In the genomic region with DNA sequence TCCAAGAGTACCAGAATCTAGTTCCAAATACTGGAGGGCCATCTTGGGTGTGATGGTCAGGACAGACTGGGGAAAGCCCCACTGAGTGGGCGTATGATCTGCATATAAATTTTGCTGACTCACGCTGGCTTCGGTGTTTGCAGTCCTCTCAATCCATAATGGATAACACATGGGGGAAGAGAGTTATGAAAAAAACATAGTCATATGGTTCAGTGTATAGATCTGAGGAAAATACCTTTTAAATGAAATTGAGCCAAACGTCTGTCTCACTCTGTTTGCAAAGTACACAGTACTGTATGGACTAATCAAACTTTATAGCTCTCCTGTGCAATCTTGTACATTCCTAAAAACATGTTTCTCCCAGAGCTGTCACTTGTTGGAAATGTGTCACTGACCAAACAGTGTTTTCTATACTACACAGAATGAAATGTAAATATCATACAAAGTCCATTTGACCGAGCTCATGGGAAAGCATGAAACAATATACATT, we compare ENCODE assay signal across 10 cellular contexts.
DNase-seq lines count a peak whose midpoint lies in the region; ATAC-seq, FAIRE-seq and TF ChIP-seq lines count a peak whose summit lies in the region.
"Had no signal": no experiment of that assay in that cellular context is flagged by ENCODE, and none has a peak within 500 bp of the region (broad histone marks: within the 10 kb centered on the region; RNA-seq: fewer than 3 reads in every experiment).

No MANE protein-coding gene starts in this region.

- H3K27me3 ChIP-seq in GM12878 (replicated peaks in 1 of 2; ENCODE audit: control insufficient read depth in 2 of 2, insufficient read depth in 2 of 2, low read length in 1 of 2), result no peaks in the 10 kb centered on the region
- no peaks in the 10 kb centered on the region for H3K27me3 ChIP-seq in transverse colon
- H3K27me3 ChIP-seq: gastroesophageal sphincter, uterus had no signal

- peaks cover 4% of the 10 kb centered on the region for H3K4me1 Mint-ChIP-seq in activated T-helper 2 cell treated with anti-CD3 and anti-CD28 coated beads, Interferon-gamma antibody, Interleukin-2, Interleukin-4, amounts not matched to agents 10 μg/mL and 5 μg/mL and 100 μg/mL, durations not matched to agents 14 hours and 24 hours and 36 hours (ENCODE audit: low read depth)

- H3K27ac ChIP-seq in GM12878 (ENCODE audit: control insufficient read depth, insufficient read depth), result no peak overlapping the region
- no peak overlapping the region for H3K27ac ChIP-seq in transverse colon
- H3K27ac ChIP-seq: uterus had no signal

- H3K4me3 Mint-ChIP-seq in activated T-helper 2 cell treated with anti-CD3 and anti-CD28 coated beads, Interferon-gamma antibody, Interleukin-2, Interleukin-4, amounts not matched to agents 10 μg/mL and 5 μg/mL and 100 μg/mL, durations not matched to agents 14 hours and 24 hours and 36 hours (ENCODE audit: low read depth), result no peak overlapping the region

- no peaks in the 10 kb centered on the region for H3K79me2 ChIP-seq in GM12878 (ENCODE audit: control insufficient read depth, insufficient read depth, low read length)

- no peak for TF ChIP-seq RAD21 in GM12878 (IDR thresholded peaks at IDR 0.05; ENCODE audit: insufficient read depth, low read depth, low read length)

- POLR2A ChIA-PET in GM12878 (lab: Charles Lee), result no interaction called here

- H3K9me3 ChIP-seq in GM12878 (replicated peaks; ENCODE audit: control insufficient read depth, insufficient read depth, low read length) (no peaks in the 10 kb centered on the region; the same call in 2 of the 3 replicates), mucosa of descending colon (no peaks in the 10 kb centered on the region), transverse colon (no peaks in the 10 kb centered on the region)
- H3K9me3 ChIP-seq: gastroesophageal sphincter, uterus had no signal

- H3K36me3 ChIP-seq in GM12878 (ENCODE audit: control insufficient read depth in 2 of 2, insufficient read depth in 2 of 2, low read length in 1 of 2), result no peaks in the 10 kb centered on the region
- no peaks in the 10 kb centered on the region for H3K36me3 ChIP-seq in mucosa of descending colon (ENCODE audit: low read depth)
- no peaks in the 10 kb centered on the region for H3K36me3 ChIP-seq in transverse colon
- H3K36me3 ChIP-seq: gastroesophageal sphincter, uterus had no signal

- no peak overlapping the region for H2AFZ ChIP-seq in GM12878 (ENCODE audit: control insufficient read depth, low read depth, low read length)

- no peak overlapping the region for H3K4me2 ChIP-seq in GM12878 (ENCODE audit: control insufficient read depth, insufficient read depth)

- no peak for TF ChIP-seq POLR2A in GM12878 (IDR thresholded peaks at IDR 0.05; ENCODE audit: low read depth, low read length)
- TF ChIP-seq POLR2A in transverse colon (IDR thresholded peaks at IDR 0.05), result no peak

- H3K27ac Mint-ChIP-seq in activated T-helper 2 cell treated with anti-CD3 and anti-CD28 coated beads, Interferon-gamma antibody, Interleukin-2, Interleukin-4, amounts not matched to agents 10 μg/mL and 5 μg/mL and 100 μg/mL, durations not matched to agents 14 hours and 24 hours and 36 hours, result no peak overlapping the region

- peak; percentile 57 for ATAC-seq in GM12878
- peak; percentile 90 for ATAC-seq in mucosa of descending colon
- ATAC-seq in HG02759 (IDR thresholded peaks at IDR 0.05; ENCODE audit: unreplicated experiment), result no peak

- H4K20me1 ChIP-seq in GM12878 (ENCODE audit: control insufficient read depth, insufficient read depth), result no peaks in the 10 kb centered on the region

- SMC1A ChIA-PET in GM12878 (lab: Charles Lee; ENCODE audit: uncharacterized antibody, unreplicated experiment), result no interaction called here

- DNase-seq in DMS53 treated with DMSO at 0.1 percent for 48 hours (lab: John Stamatoyannopoulos, UW; ENCODE audit: unreplicated experiment) (peak; percentile 56), LNCaP clone FGC (ENCODE audit: low read depth) (peak; percentile 92), GM12878 (ENCODE audit: low read depth, low spot score) (no peak), mucosa of descending colon (peak in 1 of 3 donors; percentile 28), transverse colon (no peak)
- DNase-seq in activated T-helper 2 cell treated with anti-CD3 and anti-CD28 coated beads, Interferon-gamma antibody, Interleukin-2, Interleukin-4, amounts not matched to agents 10 μg/mL and 5 μg/mL and 100 μg/mL, durations not matched to agents 14 hours and 24 hours and 36 hours (ENCODE audit: low spot score), result no peak
- DNase-seq: activated CD8-positive, alpha-beta memory T cell treated with anti-CD3 and anti-CD28 coated beads for 24 hours; uterus had no signal

- H3K9me3 Mint-ChIP-seq in activated T-helper 2 cell treated with anti-CD3 and anti-CD28 coated beads, Interferon-gamma antibody, Interleukin-2, Interleukin-4, amounts not matched to agents 10 μg/mL and 5 μg/mL and 100 μg/mL, durations not matched to agents 14 hours and 24 hours and 36 hours, result no peaks in the 10 kb centered on the region

- no peak for FAIRE-seq in GM12878 (lab: Jason Lieb, UNC)

- no peak overlapping the region for H3K9ac ChIP-seq in GM12878 (ENCODE audit: control insufficient read depth, insufficient read depth, low read length)

- intact Hi-C loops in GM12878 (cut with micrococcal nuclease; ENCODE audit: unreplicated experiment), result no loop called here
- intact Hi-C loops in mucosa of descending colon (cut with DNase I, micrococcal nuclease), result no loop called here
- intact Hi-C loops in transverse colon (cut with DNase I; ENCODE audit: low total_unique reads), result no loop called here
- intact Hi-C loops in activated T-helper 2 cell treated with anti-CD3 and anti-CD28 coated beads, Interferon-gamma antibody, Interleukin-2, Interleukin-4, amounts not matched to agents 10 μg/mL and 5 μg/mL and 100 μg/mL, durations not matched to agents 14 hours and 24 hours and 36 hours (cut with micrococcal nuclease), result no loop called here

- CTCF ChIA-PET in GM12878 (lab: Yijun Ruan, JAX), result no interaction called here

- H3K4me3 ChIP-seq in LNCaP clone FGC (ENCODE audit: low read depth, low read length), result no peak overlapping the region
- no peak overlapping the region for H3K4me3 ChIP-seq in GM12878
- no peak overlapping the region for H3K4me3 ChIP-seq in mucosa of descending colon
- H3K4me3 ChIP-seq in transverse colon, result no peak overlapping the region
- H3K4me3 ChIP-seq: gastroesophageal sphincter, uterus had no signal

- peaks cover 16% of the 10 kb centered on the region for H3K27me3 Mint-ChIP-seq in activated T-helper 2 cell treated with anti-CD3 and anti-CD28 coated beads, Interferon-gamma antibody, Interleukin-2, Interleukin-4, amounts not matched to agents 10 μg/mL and 5 μg/mL and 100 μg/mL, durations not matched to agents 14 hours and 24 hours and 36 hours (ENCODE audit: low read depth)

- in situ Hi-C loops in GM12878 (cut with MboI) (no loop called here), transverse colon (cut with MboI; ENCODE audit: low pct_ligation_motif_present in 1 of 4, low pct_unique_long_range_greater_than_20kb in 1 of 4, low sequenced_read_pairs in 3 of 4) (no loop called here)

- BruUV-seq in GM12878 (replicated peaks; lab: Mats Ljungman, UMichigan), result no TSS peak

- TF ChIP-seq EP300 in GM12878 (IDR thresholded peaks at IDR 0.05; ENCODE audit: borderline replicate concordance in 1 of 2, control insufficient read depth in 1 of 2, low read depth in 2 of 2, low read length in 2 of 2), result no peak
- no peak for TF ChIP-seq EP300 in transverse colon (IDR thresholded peaks at IDR 0.05; ENCODE audit: low read depth)

- H3K4me1 ChIP-seq in GM12878 (ENCODE audit: control insufficient read depth, insufficient read depth, low read length) (peaks cover 5% of the 10 kb centered on the region; the same call in 1 of the 2 replicates), mucosa of descending colon (ENCODE audit: low read depth) (peaks cover 15% of the 10 kb centered on the region), transverse colon (peaks cover 9 to 46% (median 26%) of the 10 kb centered on the region in 4 donors)

- H3K36me3 Mint-ChIP-seq in activated T-helper 2 cell treated with anti-CD3 and anti-CD28 coated beads, Interferon-gamma antibody, Interleukin-2, Interleukin-4, amounts not matched to agents 10 μg/mL and 5 μg/mL and 100 μg/mL, durations not matched to agents 14 hours and 24 hours and 36 hours (ENCODE audit: low read depth), result no peaks in the 10 kb centered on the region

- WGBS in GM12878 (ENCODE audit: insufficient coverage, insufficient replicate concordance, low lambda C conversion rate, missing lambda C conversion rate), result 8% methylated on average over 5 of the region's 5 CpGs
- WGBS in transverse colon (ENCODE audit: low coverage in 1 of 2), 2 donors, result 41 to 44% methylated on average over 5 of the region's 5 CpGs

- RAD21 ChIA-PET in GM12878 (lab: Charles Lee; ENCODE audit: unreplicated experiment), result no interaction called here

- no peak for TF ChIP-seq CTCF in LNCaP clone FGC (IDR thresholded peaks at IDR 0.05; ENCODE audit: control insufficient read depth, extremely low read depth, insufficient read depth)
- TF ChIP-seq CTCF in GM12878 (IDR thresholded peaks at IDR 0.05 in 2 of 3, conservative IDR thresholded peaks at IDR 0.05 in 1 of 3; ENCODE audit: control insufficient read depth in 2 of 3, extremely low read depth in 1 of 3, insufficient read depth in 1 of 3, low read depth in 3 of 3, low read length in 3 of 3), result no peak
- no peak for TF ChIP-seq CTCF in mucosa of descending colon (IDR thresholded peaks at IDR 0.05)
- TF ChIP-seq CTCF in transverse colon (IDR thresholded peaks at IDR 0.05), result no peak

TF ChIP-seq in GM12878, 131 proteins besides CTCF, POLR2A, EP300 and RAD21 (continues in another document):
- TF ChIP-seq PAX5 (IDR thresholded peaks at IDR 0.05; ENCODE audit: borderline replicate concordance, low read depth, low read length), result no peak
- TF ChIP-seq RUNX3 (IDR thresholded peaks at IDR 0.05; ENCODE audit: low read length), result no peak
- no peak for TF ChIP-seq BMI1 (IDR thresholded peaks at IDR 0.05; ENCODE audit: borderline replicate concordance)
- TF ChIP-seq SRF (IDR thresholded peaks at IDR 0.05; ENCODE audit: low read depth in 2 of 2, low read length in 2 of 2), result no peak
- TF ChIP-seq SREBF1 (IDR thresholded peaks at IDR 0.05; ENCODE audit: low read length), result no peak

Comparison
In these comparisons a context has a peak if more than half of its experiments do, and no peak if none do; other contexts are left out.
1. DNase-seq: peak in DMS53 treated with DMSO at 0.1 percent for 48 hours (single experiment) and LNCaP clone FGC (single experiment); none in GM12878 (single experiment), transverse colon (single experiment) and activated T-helper 2 cell treated with anti-CD3 and anti-CD28 coated beads, Interferon-gamma antibody, Interleukin-2, Interleukin-4, amounts not matched to agents 10 μg/mL and 5 μg/mL and 100 μg/mL, durations not matched to agents 14 hours and 24 hours and 36 hours (single experiment).